Comparison of ENCODE assay signal across 24 cellular contexts in genomic region chr5:88394531-88395185, GRCh38.
DNase-seq lines count a peak whose midpoint lies in the region; ATAC-seq and TF ChIP-seq lines count a peak whose summit lies in the region.
"Had no signal": no experiment of that assay in that cellular context is flagged by ENCODE, and none has a peak within 500 bp of the region (broad histone marks: within the 10 kb centered on the region; RNA-seq: fewer than 3 reads in every experiment).

No MANE protein-coding gene starts in this region.

- H3K9me3 ChIP-seq in HUES48 (ENCODE audit: control insufficient read depth, insufficient read depth, low read length) (no peaks in the 10 kb centered on the region), right atrium auricular region (no peaks in the 10 kb centered on the region)
- H3K9me3 ChIP-seq: BLaER1, esophagus squamous epithelium, upper lobe of left lung had no signal

- peaks cover 90% of the 10 kb centered on the region for H3K4me1 ChIP-seq in HUES48 (ENCODE audit: control insufficient read depth, insufficient read depth, low read length)
- H3K4me1 ChIP-seq in right atrium auricular region = no peaks in the 10 kb centered on the region
- H3K4me1 ChIP-seq: BLaER1, esophagus squamous epithelium, upper lobe of left lung had no signal

- peak overlapping the region; percentile 45; the same call in 1 of the 2 replicates for H3K9ac ChIP-seq in HUES48 (ENCODE audit: low read depth, low read length)
- H3K9ac ChIP-seq: BLaER1 had no signal

- peak overlapping the region; percentile 60 to 89 (median 86) for H3K4me3 Mint-ChIP-seq in brain
- H3K4me3 Mint-ChIP-seq: activated naive CD4-positive, alpha-beta T cell treated with anti-CD3 and anti-CD28 coated beads, Interleukin-2, amount 10 ng/mL, durations not matched to agents 7 days and 5 days had no signal

- H3K27me3 Mint-ChIP-seq in brain = peaks cover 4% of the 10 kb centered on the region

- H3K9me3 Mint-ChIP-seq in brain = peaks cover 0 to 3% (median 0%) of the 10 kb centered on the region in 5 experiments
- H3K9me3 Mint-ChIP-seq: activated naive CD4-positive, alpha-beta T cell treated with anti-CD3 and anti-CD28 coated beads, Interleukin-2, amount 10 ng/mL, durations not matched to agents 7 days and 5 days had no signal

- DNase-seq in medulla oblongata (ENCODE audit: extremely low spot score) (peak; percentile 62), omental fat pad (ENCODE audit: low spot score) (no peak), NCI-H510A (lab: John Stamatoyannopoulos, UW) (no peak), right atrium auricular region (ENCODE audit: low spot score) (no peak)
- DNase-seq: activated CD4-positive, alpha-beta T cell treated with anti-CD3 and anti-CD28 coated beads, Interleukin-2, amount 50 U/mL, for 48 hours; activated naive CD4-positive, alpha-beta T cell treated with anti-CD3 and anti-CD28 coated beads, Interleukin-2, amount 10 ng/mL, durations not matched to agents 7 days and 5 days; DMS79; esophagus squamous epithelium; foreskin melanocyte; left colon; mesenchymal stem cell; NCI-H1105 treated with DMSO at 0.1 percent for 48 hours; NCI-H2029 treated with DMSO at 0.1 percent for 48 hours; NCI-H2227 treated with DMSO at 0.1 percent for 48 hours; NCI-H748 treated with DMSO at 0.1 percent for 48 hours; stimulated activated CD4-positive, alpha-beta T cell treated with anti-CD3 and anti-CD28 coated beads, Interleukin-1b, Interleukin-23, amount 100 ng/mL, for 48 hours; stimulated activated CD8-positive, alpha-beta memory T cell treated with anti-CD3 and anti-CD28 coated beads, Interleukin-4, amount 100 ng/mL, for 48 hours; upper lobe of left lung had no signal

- H3K27me3 ChIP-seq in HUES48 (ENCODE audit: control insufficient read depth, insufficient read depth, low read length) (no peaks in the 10 kb centered on the region), right atrium auricular region (no peaks in the 10 kb centered on the region)
- H3K27me3 ChIP-seq: BLaER1, esophagus squamous epithelium, upper lobe of left lung had no signal

- peaks cover 71% of the 10 kb centered on the region for H3K4me1 Mint-ChIP-seq in brain
- H3K4me1 Mint-ChIP-seq: activated naive CD4-positive, alpha-beta T cell treated with anti-CD3 and anti-CD28 coated beads, Interleukin-2, amount 10 ng/mL, durations not matched to agents 7 days and 5 days had no signal

- peak overlapping the region; percentile 30; the same call in 1 of the 2 replicates for H3K4me3 ChIP-seq in HUES48 (ENCODE audit: low read depth, low read length)
- no peak overlapping the region for H3K4me3 ChIP-seq in right atrium auricular region
- H3K4me3 ChIP-seq: BLaER1, esophagus squamous epithelium, smooth muscle cell, upper lobe of left lung had no signal

- H3K27ac ChIP-seq in HUES48 (ENCODE audit: low read depth, low read length) (peak overlapping the region; percentile 87), temporal lobe (ENCODE audit: low read depth, low read length) (peak overlapping the region; percentile 95), right atrium auricular region (no peak overlapping the region)
- H3K27ac ChIP-seq: BLaER1, esophagus squamous epithelium, upper lobe of left lung had no signal

- H3K36me3 Mint-ChIP-seq in brain = no peaks in the 10 kb centered on the region
- H3K36me3 Mint-ChIP-seq: activated naive CD4-positive, alpha-beta T cell treated with anti-CD3 and anti-CD28 coated beads, Interleukin-2, amount 10 ng/mL, durations not matched to agents 7 days and 5 days had no signal

- H3K27ac Mint-ChIP-seq in brain = peak overlapping the region; percentile 94 to 99 (median 99)
- H3K27ac Mint-ChIP-seq: activated naive CD4-positive, alpha-beta T cell treated with anti-CD3 and anti-CD28 coated beads, Interleukin-2, amount 10 ng/mL, durations not matched to agents 7 days and 5 days had no signal

- H3K36me3 ChIP-seq in HUES48 (ENCODE audit: control insufficient read depth, insufficient read depth, low read length) = no peaks in the 10 kb centered on the region
- H3K36me3 ChIP-seq in right atrium auricular region = no peaks in the 10 kb centered on the region
- H3K36me3 ChIP-seq: BLaER1, esophagus squamous epithelium, upper lobe of left lung had no signal

- no peak for ATAC-seq in omental fat pad (ENCODE audit: low FRiP score)
- ATAC-seq: activated CD4-positive, CD25-positive, alpha-beta regulatory T cell treated with anti-CD3 and anti-CD28 coated beads, Interleukin-2, amount 50 U/mL, for 24 hours; left colon had no signal

- TF ChIP-seq CTCF in brain (conservative IDR thresholded peaks at IDR 0.05) = no peak
- TF ChIP-seq CTCF in omental fat pad (IDR thresholded peaks at IDR 0.05) = no peak
- TF ChIP-seq CTCF in right atrium auricular region (IDR thresholded peaks at IDR 0.05) = no peak

Comparison
In these comparisons a context has a peak if more than half of its experiments do, and no peak if none do; other contexts are left out.
1. H3K27ac ChIP-seq: peak in HUES48 (single experiment) and temporal lobe (single experiment); none in right atrium auricular region (0 of 2).